In the genomic region with DNA sequence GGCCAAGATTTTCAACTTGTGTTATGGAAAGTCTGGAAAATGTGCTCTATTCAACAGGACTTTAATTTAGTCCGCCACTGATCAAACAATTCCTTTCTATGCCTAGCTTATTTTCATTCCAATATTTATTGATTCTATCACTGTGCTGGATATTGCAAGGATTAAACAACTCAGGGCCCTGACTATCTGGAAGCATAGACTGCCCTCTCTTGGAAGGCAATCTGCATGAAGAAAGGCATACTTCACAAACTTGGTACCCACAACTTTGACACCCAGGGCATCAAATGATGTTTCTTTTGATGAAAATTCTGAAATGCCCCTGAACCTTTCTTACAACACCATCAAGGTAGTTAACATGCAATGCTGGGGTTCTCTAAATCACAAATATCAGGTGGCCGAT, we compare ENCODE assay signal across 1 cellular context.
TF ChIP-seq lines count a peak whose summit lies in the region.

No MANE protein-coding gene starts in this region.

TF ChIP-seq in HepG2, 621 proteins besides CTCF, POLR2A, EP300 and RAD21 (continued from another document):
- TF ChIP-seq, protein P1, sequence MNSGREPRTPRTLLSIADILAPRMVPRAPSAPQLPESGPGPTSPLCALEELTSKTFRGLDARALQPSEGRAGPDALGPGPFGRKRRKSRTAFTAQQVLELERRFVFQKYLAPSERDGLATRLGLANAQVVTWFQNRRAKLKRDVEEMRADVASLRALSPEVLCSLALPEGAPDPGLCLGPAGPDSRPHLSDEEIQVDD (CRISPR knock-in tag; IDR thresholded peaks at IDR 0.05; ENCODE audit: borderline replicate concordance) = no peak
- TF ChIP-seq ZNF550 (CRISPR knock-in tag; IDR thresholded peaks at IDR 0.05; ENCODE audit: borderline replicate concordance) = no peak
- TF ChIP-seq, protein P2, sequence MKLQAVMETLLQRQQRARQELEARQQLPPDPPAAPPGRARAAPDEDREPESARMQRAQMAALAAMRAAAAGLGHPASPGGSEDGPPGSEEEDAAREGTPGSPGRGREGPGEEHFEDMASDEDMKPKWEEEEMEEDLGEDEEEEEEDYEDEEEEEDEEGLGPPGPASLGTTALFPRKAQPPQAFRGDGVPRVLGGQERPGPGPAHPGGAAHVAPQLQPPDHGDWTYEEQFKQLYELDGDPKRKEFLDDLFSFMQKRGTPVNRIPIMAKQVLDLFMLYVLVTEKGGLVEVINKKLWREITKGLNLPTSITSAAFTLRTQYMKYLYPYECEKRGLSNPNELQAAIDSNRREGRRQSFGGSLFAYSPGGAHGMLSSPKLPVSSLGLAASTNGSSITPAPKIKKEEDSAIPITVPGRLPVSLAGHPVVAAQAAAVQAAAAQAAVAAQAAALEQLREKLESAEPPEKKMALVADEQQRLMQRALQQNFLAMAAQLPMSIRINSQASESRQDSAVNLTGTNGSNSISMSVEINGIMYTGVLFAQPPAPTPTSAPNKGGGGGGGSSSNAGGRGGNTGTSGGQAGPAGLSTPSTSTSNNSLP (IDR thresholded peaks at IDR 0.05; ENCODE audit: low read depth, low read length) = 0 out of 2 replicates have a peak, but pooled peaks have one; percentile 38
